ENCODE assay signal across 19 cellular contexts in the genomic region with DNA sequence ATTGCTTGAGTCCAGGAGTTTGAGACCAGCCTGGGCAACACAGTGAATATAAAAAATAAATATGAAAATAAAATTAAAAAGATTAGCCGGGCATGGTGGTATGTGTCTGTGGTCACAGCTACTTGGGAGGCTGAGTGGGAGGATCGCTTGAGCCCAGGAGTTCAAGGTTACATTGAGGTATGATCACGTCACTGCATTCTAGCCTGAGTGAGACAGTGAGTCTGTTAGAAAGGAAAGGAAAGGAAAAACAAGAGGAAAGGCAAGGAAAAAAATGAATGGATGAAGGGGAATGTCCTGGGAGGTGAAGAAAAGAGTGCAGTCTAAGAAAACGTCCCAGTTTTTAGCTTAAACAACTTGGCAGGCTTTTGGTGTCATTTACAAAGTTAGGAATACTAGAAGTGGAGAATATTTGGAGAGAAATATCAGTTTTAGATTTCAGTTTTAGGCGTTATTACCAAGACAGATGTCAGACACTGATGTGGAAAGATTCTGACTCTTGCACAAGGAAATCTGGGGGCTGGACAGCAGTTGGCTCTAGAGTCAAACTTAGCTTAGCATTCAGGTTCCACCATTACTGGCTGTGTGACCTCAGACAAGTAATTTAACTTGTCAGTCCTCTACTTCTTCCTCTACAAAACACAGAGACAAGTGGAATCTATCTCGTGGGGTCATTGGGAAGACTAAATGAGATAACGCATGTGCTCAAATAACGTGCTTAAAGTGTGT.
DNase-seq lines count a peak whose midpoint lies in the region; ATAC-seq and TF ChIP-seq lines count a peak whose summit lies in the region.
"Had no signal": no experiment of that assay in that cellular context is flagged by ENCODE, and none has a peak within 500 bp of the region (broad histone marks: within the 10 kb centered on the region; RNA-seq: fewer than 3 reads in every experiment).

No MANE protein-coding gene starts in this region.

- H3K9me3 Mint-ChIP-seq in T-helper 1 cell treated with Interleukin-12 subunit alpha and Interleukin-12 subunit beta and Interleukin-4 antibody, amounts not matched to agents 30 μg/mL and 1 μg/mL, for 36 hours, result peaks cover 8% of the 10 kb centered on the region
- H3K9me3 Mint-ChIP-seq: natural killer cell had no signal

- TF ChIP-seq CTCF in choroid plexus epithelial cell (conservative IDR thresholded peaks at IDR 0.05; ENCODE audit: low read depth, low read length), result no peak

- H3K4me1 Mint-ChIP-seq in T-helper 1 cell treated with Interleukin-12 subunit alpha and Interleukin-12 subunit beta and Interleukin-4 antibody, amounts not matched to agents 30 μg/mL and 1 μg/mL, for 36 hours (ENCODE audit: low read depth), result peaks cover 59% of the 10 kb centered on the region

- no peak overlapping the region for H3K4me3 Mint-ChIP-seq in T-helper 1 cell treated with Interleukin-12 subunit alpha and Interleukin-12 subunit beta and Interleukin-4 antibody, amounts not matched to agents 30 μg/mL and 1 μg/mL, for 36 hours
- H3K4me3 Mint-ChIP-seq: natural killer cell had no signal

- peak overlapping the region; percentile 39 for H3K27ac Mint-ChIP-seq in T-helper 1 cell treated with Interleukin-12 subunit alpha and Interleukin-12 subunit beta and Interleukin-4 antibody, amounts not matched to agents 30 μg/mL and 1 μg/mL, for 36 hours

- no peak overlapping the region for H3K4me3 ChIP-seq in choroid plexus epithelial cell (ENCODE audit: low read depth, low read length)
- H3K4me3 ChIP-seq: body of pancreas, hepatocyte, left lung, spleen, thoracic aorta had no signal

- peaks cover 11% of the 10 kb centered on the region for H3K36me3 Mint-ChIP-seq in T-helper 1 cell treated with Interleukin-12 subunit alpha and Interleukin-12 subunit beta and Interleukin-4 antibody, amounts not matched to agents 30 μg/mL and 1 μg/mL, for 36 hours (ENCODE audit: low read depth)
- H3K36me3 Mint-ChIP-seq: natural killer cell had no signal

- no peak for ATAC-seq in SK-N-SH treated with all-trans-retinoic acid at 6 μM for 48 hours
- no peak for ATAC-seq in HG03039 (IDR thresholded peaks at IDR 0.05; ENCODE audit: unreplicated experiment)
- ATAC-seq: body of pancreas, left lung, natural killer cell, Right ventricle myocardium inferior had no signal

- no peaks in the 10 kb centered on the region for H3K27me3 Mint-ChIP-seq in T-helper 1 cell treated with Interleukin-12 subunit alpha and Interleukin-12 subunit beta and Interleukin-4 antibody, amounts not matched to agents 30 μg/mL and 1 μg/mL, for 36 hours (ENCODE audit: low read depth)

- DNase-seq in T-helper 1 cell (no peak), M059J (ENCODE audit: low read depth) (peak; percentile 45), choroid plexus epithelial cell (ENCODE audit: low read depth) (peak; percentile 93), non-pigmented ciliary epithelial cell (ENCODE audit: low read depth) (peak; percentile 89), NCI-H2227 (lab: John Stamatoyannopoulos, UW; ENCODE audit: unreplicated experiment) (no peak)
- DNase-seq: body of pancreas, Caco-2, HCEC 1CT, left lung, natural killer cell, NCI-H1930, NCI-H82, spleen had no signal

TF ChIP-seq in SK-N-SH treated with all-trans-retinoic acid at 6 μM for 48 hours, 23 proteins besides CTCF, POLR2A, EP300 and RAD21:
- TF ChIP-seq SNAI2 (CRISPR knock-in tag; IDR thresholded peaks at IDR 0.05), result no peak
- no peak for TF ChIP-seq ESRRG (CRISPR knock-in tag; IDR thresholded peaks at IDR 0.05)
- TF ChIP-seq PPARA (CRISPR knock-in tag; IDR thresholded peaks at IDR 0.05; ENCODE audit: borderline replicate concordance), result no peak
- TF ChIP-seq ARNTL (CRISPR knock-in tag; IDR thresholded peaks at IDR 0.05; ENCODE audit: borderline replicate concordance, low read depth), result no peak
- no peak for TF ChIP-seq TSHZ2 (CRISPR knock-in tag; IDR thresholded peaks at IDR 0.05)
- TF ChIP-seq ISL1 (CRISPR knock-in tag; IDR thresholded peaks at IDR 0.05), result no peak
- TF ChIP-seq BACH2 (CRISPR knock-in tag; IDR thresholded peaks at IDR 0.05; ENCODE audit: borderline replicate concordance), result no peak
- TF ChIP-seq OSR1 (CRISPR knock-in tag; IDR thresholded peaks at IDR 0.05), result no peak
- no peak for TF ChIP-seq CREB5 (CRISPR knock-in tag; IDR thresholded peaks at IDR 0.05; ENCODE audit: low read depth)
- no peak for TF ChIP-seq GLIS3 (CRISPR knock-in tag; IDR thresholded peaks at IDR 0.05)
- no peak for TF ChIP-seq ZNF565 (CRISPR knock-in tag; conservative IDR thresholded peaks at IDR 0.05; ENCODE audit: low read depth)
- no peak for TF ChIP-seq TCF4 (CRISPR knock-in tag; IDR thresholded peaks at IDR 0.05; ENCODE audit: borderline replicate concordance)
- no peak for TF ChIP-seq TOX (CRISPR knock-in tag; IDR thresholded peaks at IDR 0.05; ENCODE audit: borderline replicate concordance)
- TF ChIP-seq ZNF70 (CRISPR knock-in tag; IDR thresholded peaks at IDR 0.05), result no peak
- TF ChIP-seq, protein P1, sequence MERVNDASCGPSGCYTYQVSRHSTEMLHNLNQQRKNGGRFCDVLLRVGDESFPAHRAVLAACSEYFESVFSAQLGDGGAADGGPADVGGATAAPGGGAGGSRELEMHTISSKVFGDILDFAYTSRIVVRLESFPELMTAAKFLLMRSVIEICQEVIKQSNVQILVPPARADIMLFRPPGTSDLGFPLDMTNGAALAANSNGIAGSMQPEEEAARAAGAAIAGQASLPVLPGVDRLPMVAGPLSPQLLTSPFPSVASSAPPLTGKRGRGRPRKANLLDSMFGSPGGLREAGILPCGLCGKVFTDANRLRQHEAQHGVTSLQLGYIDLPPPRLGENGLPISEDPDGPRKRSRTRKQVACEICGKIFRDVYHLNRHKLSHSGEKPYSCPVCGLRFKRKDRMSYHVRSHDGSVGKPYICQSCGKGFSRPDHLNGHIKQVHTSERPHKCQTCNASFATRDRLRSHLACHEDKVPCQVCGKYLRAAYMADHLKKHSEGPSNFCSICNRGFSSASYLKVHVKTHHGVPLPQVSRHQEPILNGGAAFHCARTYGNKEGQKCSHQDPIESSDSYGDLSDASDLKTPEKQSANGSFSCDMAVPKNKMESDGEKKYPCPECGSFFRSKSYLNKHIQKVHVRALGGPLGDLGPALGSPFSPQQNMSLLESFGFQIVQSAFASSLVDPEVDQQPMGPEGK (CRISPR knock-in tag; IDR thresholded peaks at IDR 0.05; ENCODE audit: borderline replicate concordance), result no peak
- no peak for TF ChIP-seq CSDC2 (CRISPR knock-in tag; IDR thresholded peaks at IDR 0.05)

Comparison
In these comparisons a context has a peak if more than half of its experiments do, and no peak if none do; other contexts are left out.
1. DNase-seq: peak in M059J (single experiment), choroid plexus epithelial cell (single experiment) and non-pigmented ciliary epithelial cell (single experiment); none in T-helper 1 cell (0 of 5) and NCI-H2227 (single experiment).